In genomic region chr10:132411561-132412253, GRCh38 we compare ENCODE assay signal across 1 cellular context.
TF ChIP-seq lines count a peak whose summit lies in the region.

No MANE protein-coding gene starts in this region.

TF ChIP-seq in endothelial cell of umbilical vein, 7 proteins besides CTCF, POLR2A, EP300 and RAD21:
- peak; percentile 75 for TF ChIP-seq GATA2 (IDR thresholded peaks at IDR 0.05; ENCODE audit: insufficient read depth, insufficient read length, low read depth, low read length)
- no peak for TF ChIP-seq MAX (IDR thresholded peaks at IDR 0.05; ENCODE audit: insufficient read depth, insufficient read length)
- no peak for TF ChIP-seq MYC (IDR thresholded peaks at IDR 0.05; ENCODE audit: low read depth, low read length)
